1 cellular context compared by ENCODE assay signal in the genomic region with DNA sequence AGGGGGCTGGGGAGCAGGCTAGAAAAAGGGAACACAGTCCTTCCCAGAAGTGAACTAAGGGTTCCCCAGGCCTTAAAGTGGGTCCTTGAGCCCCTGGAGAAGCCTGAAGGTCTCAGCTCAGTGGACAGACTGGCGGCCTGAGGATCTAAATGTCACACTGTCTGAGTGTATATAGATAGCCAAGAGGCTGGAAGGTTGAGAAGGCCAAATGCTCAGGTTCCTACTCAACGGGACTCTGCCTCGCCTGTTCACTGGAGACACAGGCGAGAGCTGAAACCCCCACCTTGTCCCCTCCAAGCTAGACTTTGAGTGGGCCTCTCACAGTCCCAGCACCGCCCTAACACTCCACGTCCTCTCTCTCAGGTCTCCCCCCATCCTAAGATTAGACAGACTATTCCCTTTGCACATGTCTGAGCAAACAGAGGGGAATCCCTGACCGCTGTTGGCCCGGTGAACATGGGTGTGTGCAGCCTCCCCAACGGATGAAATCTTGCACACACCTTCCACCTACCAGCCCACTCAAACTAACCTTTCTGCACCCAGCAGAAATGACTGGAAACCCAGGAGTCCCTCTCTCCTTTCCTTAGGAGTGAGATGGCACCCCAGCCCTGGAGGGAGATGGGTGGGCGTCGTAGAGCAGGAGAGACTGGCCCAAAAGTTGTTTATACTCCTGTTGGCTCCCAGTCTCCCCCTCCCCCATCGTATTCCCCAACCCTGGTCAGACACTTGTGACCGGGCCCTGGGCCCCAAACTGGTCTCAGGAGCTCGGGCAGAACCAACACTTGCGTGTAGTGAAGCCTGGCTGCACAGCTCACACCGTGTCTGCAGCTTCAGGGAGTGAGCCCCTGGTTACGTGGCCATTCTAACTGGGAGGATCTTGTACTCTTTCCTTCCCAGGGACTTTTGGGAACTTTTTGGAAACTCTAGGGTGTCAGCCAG.
TF ChIP-seq lines count a peak whose summit lies in the region.

No MANE protein-coding gene starts in this region.

TF ChIP-seq in HepG2, 621 proteins besides CTCF, POLR2A, EP300 and RAD21 (continued from another document and continues in another):
- TF ChIP-seq ZFX (CRISPR knock-in tag; IDR thresholded peaks at IDR 0.05; ENCODE audit: low read depth) (peak; percentile 29; the same call in 1 of the 2 replicates), FOXA1 (IDR thresholded peaks at IDR 0.05) (no peak), FOXA1 (CRISPR knock-in tag; IDR thresholded peaks at IDR 0.05) (no peak), ZNF143 (CRISPR knock-in tag; IDR thresholded peaks at IDR 0.05) (no peak), PRPF4 (IDR thresholded peaks at IDR 0.05; ENCODE audit: low read depth, low read length, poor library complexity, severe bottlenecking) (no peak), ZC3H4 (CRISPR knock-in tag; IDR thresholded peaks at IDR 0.05; ENCODE audit: borderline replicate concordance) (no peak), ZNF292 (CRISPR knock-in tag; IDR thresholded peaks at IDR 0.05; ENCODE audit: borderline replicate concordance, low read depth) (0 out of 2 replicates have a peak, but pooled peaks have one; percentile 24), BRCA1 (CRISPR knock-in tag; IDR thresholded peaks at IDR 0.05) (no peak), SOX13 (IDR thresholded peaks at IDR 0.05) (0 out of 2 replicates have a peak, but pooled peaks have one; percentile 2), SOX13 (CRISPR knock-in tag; conservative IDR thresholded peaks at IDR 0.05 in 1 of 2, IDR thresholded peaks at IDR 0.05 in 1 of 2) (no peak), STAG1 (CRISPR knock-in tag; IDR thresholded peaks at IDR 0.05) (no peak), ARNT2 (CRISPR knock-in tag; IDR thresholded peaks at IDR 0.05; ENCODE audit: low read depth) (0 out of 2 replicates have a peak, but pooled peaks have one; percentile 6), ZNF510 (CRISPR knock-in tag; IDR thresholded peaks at IDR 0.05; ENCODE audit: low read depth) (no peak), CBX5 (CRISPR knock-in tag; IDR thresholded peaks at IDR 0.05; ENCODE audit: borderline replicate concordance) (0 out of 2 replicates have a peak, but pooled peaks have one; percentile 10), ZBTB38 (CRISPR knock-in tag; IDR thresholded peaks at IDR 0.05) (no peak), TSC22D2 (CRISPR knock-in tag; IDR thresholded peaks at IDR 0.05; ENCODE audit: borderline replicate concordance) (no peak), ZBTB8A (CRISPR knock-in tag; IDR thresholded peaks at IDR 0.05; ENCODE audit: borderline replicate concordance, low read depth) (no peak), ZSCAN25 (CRISPR knock-in tag; IDR thresholded peaks at IDR 0.05) (no peak), ZNF747 (CRISPR knock-in tag; IDR thresholded peaks at IDR 0.05; ENCODE audit: borderline replicate concordance) (peak; percentile 68; the same call in 1 of the 2 replicates), ZFY (CRISPR knock-in tag; IDR thresholded peaks at IDR 0.05) (0 out of 2 replicates have a peak, but pooled peaks have one; percentile 20), ZKSCAN8 (CRISPR knock-in tag; IDR thresholded peaks at IDR 0.05; ENCODE audit: borderline replicate concordance) (no peak), ZNF816 (CRISPR knock-in tag; IDR thresholded peaks at IDR 0.05; ENCODE audit: borderline replicate concordance) (no peak), IKZF4 (CRISPR knock-in tag; IDR thresholded peaks at IDR 0.05; ENCODE audit: borderline replicate concordance, low read depth, not compliant biosample characterization) (no peak), FOXK1 (CRISPR knock-in tag; IDR thresholded peaks at IDR 0.05; ENCODE audit: borderline replicate concordance, low read depth) (no peak)
- TF ChIP-seq, protein P1, sequence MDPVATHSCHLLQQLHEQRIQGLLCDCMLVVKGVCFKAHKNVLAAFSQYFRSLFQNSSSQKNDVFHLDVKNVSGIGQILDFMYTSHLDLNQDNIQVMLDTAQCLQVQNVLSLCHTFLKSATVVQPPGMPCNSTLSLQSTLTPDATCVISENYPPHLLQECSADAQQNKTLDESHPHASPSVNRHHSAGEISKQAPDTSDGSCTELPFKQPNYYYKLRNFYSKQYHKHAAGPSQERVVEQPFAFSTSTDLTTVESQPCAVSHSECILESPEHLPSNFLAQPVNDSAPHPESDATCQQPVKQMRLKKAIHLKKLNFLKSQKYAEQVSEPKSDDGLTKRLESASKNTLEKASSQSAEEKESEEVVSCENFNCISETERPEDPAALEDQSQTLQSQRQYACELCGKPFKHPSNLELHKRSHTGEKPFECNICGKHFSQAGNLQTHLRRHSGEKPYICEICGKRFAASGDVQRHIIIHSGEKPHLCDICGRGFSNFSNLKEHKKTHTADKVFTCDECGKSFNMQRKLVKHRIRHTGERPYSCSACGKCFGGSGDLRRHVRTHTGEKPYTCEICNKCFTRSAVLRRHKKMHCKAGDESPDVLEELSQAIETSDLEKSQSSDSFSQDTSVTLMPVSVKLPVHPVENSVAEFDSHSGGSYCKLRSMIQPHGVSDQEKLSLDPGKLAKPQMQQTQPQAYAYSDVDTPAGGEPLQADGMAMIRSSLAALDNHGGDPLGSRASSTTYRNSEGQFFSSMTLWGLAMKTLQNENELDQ (CRISPR knock-in tag; IDR thresholded peaks at IDR 0.05; ENCODE audit: borderline replicate concordance), result no peak
- TF ChIP-seq, protein P2, sequence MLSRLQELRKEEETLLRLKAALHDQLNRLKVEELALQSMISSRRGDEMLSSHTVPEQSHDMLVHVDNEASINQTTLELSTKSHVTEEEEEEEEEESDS (CRISPR knock-in tag; IDR thresholded peaks at IDR 0.05; ENCODE audit: borderline replicate concordance), result no peak
- TF ChIP-seq, protein P3, sequence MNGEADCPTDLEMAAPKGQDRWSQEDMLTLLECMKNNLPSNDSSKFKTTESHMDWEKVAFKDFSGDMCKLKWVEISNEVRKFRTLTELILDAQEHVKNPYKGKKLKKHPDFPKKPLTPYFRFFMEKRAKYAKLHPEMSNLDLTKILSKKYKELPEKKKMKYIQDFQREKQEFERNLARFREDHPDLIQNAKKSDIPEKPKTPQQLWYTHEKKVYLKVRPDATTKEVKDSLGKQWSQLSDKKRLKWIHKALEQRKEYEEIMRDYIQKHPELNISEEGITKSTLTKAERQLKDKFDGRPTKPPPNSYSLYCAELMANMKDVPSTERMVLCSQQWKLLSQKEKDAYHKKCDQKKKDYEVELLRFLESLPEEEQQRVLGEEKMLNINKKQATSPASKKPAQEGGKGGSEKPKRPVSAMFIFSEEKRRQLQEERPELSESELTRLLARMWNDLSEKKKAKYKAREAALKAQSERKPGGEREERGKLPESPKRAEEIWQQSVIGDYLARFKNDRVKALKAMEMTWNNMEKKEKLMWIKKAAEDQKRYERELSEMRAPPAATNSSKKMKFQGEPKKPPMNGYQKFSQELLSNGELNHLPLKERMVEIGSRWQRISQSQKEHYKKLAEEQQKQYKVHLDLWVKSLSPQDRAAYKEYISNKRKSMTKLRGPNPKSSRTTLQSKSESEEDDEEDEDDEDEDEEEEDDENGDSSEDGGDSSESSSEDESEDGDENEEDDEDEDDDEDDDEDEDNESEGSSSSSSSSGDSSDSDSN (CRISPR knock-in tag; IDR thresholded peaks at IDR 0.05), result peak; percentile 45
- TF ChIP-seq, protein P4, sequence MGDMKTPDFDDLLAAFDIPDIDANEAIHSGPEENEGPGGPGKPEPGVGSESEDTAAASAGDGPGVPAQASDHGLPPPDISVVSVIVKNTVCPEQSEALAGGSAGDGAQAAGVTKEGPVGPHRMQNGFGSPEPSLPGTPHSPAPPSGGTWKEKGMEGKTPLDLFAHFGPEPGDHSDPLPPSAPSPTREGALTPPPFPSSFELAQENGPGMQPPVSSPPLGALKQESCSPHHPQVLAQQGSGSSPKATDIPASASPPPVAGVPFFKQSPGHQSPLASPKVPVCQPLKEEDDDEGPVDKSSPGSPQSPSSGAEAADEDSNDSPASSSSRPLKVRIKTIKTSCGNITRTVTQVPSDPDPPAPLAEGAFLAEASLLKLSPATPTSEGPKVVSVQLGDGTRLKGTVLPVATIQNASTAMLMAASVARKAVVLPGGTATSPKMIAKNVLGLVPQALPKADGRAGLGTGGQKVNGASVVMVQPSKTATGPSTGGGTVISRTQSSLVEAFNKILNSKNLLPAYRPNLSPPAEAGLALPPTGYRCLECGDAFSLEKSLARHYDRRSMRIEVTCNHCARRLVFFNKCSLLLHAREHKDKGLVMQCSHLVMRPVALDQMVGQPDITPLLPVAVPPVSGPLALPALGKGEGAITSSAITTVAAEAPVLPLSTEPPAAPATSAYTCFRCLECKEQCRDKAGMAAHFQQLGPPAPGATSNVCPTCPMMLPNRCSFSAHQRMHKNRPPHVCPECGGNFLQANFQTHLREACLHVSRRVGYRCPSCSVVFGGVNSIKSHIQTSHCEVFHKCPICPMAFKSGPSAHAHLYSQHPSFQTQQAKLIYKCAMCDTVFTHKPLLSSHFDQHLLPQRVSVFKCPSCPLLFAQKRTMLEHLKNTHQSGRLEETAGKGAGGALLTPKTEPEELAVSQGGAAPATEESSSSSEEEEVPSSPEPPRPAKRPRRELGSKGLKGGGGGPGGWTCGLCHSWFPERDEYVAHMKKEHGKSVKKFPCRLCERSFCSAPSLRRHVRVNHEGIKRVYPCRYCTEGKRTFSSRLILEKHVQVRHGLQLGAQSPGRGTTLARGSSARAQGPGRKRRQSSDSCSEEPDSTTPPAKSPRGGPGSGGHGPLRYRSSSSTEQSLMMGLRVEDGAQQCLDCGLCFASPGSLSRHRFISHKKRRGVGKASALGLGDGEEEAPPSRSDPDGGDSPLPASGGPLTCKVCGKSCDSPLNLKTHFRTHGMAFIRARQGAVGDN (CRISPR knock-in tag; IDR thresholded peaks at IDR 0.05), result peak; percentile 48; the same call in 1 of the 2 replicates
- TF ChIP-seq, protein P5, sequence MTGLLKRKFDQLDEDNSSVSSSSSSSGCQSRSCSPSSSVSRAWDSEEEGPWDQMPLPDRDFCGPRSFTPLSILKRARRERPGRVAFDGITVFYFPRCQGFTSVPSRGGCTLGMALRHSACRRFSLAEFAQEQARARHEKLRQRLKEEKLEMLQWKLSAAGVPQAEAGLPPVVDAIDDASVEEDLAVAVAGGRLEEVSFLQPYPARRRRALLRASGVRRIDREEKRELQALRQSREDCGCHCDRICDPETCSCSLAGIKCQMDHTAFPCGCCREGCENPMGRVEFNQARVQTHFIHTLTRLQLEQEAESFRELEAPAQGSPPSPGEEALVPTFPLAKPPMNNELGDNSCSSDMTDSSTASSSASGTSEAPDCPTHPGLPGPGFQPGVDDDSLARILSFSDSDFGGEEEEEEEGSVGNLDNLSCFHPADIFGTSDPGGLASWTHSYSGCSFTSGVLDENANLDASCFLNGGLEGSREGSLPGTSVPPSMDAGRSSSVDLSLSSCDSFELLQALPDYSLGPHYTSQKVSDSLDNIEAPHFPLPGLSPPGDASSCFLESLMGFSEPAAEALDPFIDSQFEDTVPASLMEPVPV (CRISPR knock-in tag; IDR thresholded peaks at IDR 0.05), result no peak
- TF ChIP-seq, protein P6, sequence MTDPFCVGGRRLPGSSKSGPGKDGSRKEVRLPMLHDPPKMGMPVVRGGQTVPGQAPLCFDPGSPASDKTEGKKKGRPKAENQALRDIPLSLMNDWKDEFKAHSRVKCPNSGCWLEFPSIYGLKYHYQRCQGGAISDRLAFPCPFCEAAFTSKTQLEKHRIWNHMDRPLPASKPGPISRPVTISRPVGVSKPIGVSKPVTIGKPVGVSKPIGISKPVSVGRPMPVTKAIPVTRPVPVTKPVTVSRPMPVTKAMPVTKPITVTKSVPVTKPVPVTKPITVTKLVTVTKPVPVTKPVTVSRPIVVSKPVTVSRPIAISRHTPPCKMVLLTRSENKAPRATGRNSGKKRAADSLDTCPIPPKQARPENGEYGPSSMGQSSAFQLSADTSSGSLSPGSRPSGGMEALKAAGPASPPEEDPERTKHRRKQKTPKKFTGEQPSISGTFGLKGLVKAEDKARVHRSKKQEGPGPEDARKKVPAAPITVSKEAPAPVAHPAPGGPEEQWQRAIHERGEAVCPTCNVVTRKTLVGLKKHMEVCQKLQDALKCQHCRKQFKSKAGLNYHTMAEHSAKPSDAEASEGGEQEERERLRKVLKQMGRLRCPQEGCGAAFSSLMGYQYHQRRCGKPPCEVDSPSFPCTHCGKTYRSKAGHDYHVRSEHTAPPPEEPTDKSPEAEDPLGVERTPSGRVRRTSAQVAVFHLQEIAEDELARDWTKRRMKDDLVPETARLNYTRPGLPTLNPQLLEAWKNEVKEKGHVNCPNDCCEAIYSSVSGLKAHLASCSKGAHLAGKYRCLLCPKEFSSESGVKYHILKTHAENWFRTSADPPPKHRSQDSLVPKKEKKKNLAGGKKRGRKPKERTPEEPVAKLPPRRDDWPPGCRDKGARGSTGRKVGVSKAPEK (CRISPR knock-in tag; IDR thresholded peaks at IDR 0.05; ENCODE audit: borderline replicate concordance), result 0 out of 2 replicates have a peak, but pooled peaks have one; percentile 56
- TF ChIP-seq, protein P7, sequence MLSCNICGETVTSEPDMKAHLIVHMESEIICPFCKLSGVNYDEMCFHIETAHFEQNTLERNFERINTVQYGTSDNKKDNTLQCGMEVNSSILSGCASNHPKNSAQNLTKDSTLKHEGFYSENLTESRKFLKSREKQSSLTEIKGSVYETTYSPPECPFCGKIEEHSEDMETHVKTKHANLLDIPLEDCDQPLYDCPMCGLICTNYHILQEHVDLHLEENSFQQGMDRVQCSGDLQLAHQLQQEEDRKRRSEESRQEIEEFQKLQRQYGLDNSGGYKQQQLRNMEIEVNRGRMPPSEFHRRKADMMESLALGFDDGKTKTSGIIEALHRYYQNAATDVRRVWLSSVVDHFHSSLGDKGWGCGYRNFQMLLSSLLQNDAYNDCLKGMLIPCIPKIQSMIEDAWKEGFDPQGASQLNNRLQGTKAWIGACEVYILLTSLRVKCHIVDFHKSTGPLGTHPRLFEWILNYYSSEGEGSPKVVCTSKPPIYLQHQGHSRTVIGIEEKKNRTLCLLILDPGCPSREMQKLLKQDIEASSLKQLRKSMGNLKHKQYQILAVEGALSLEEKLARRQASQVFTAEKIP (CRISPR knock-in tag; IDR thresholded peaks at IDR 0.05; ENCODE audit: borderline replicate concordance), result no peak
- TF ChIP-seq, protein P8, sequence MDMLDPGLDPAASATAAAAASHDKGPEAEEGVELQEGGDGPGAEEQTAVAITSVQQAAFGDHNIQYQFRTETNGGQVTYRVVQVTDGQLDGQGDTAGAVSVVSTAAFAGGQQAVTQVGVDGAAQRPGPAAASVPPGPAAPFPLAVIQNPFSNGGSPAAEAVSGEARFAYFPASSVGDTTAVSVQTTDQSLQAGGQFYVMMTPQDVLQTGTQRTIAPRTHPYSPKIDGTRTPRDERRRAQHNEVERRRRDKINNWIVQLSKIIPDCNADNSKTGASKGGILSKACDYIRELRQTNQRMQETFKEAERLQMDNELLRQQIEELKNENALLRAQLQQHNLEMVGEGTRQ (IDR thresholded peaks at IDR 0.05; ENCODE audit: low read depth, low read length), result no peak
- TF ChIP-seq, protein P8 (CRISPR knock-in tag; IDR thresholded peaks at IDR 0.05; ENCODE audit: borderline replicate concordance), result 0 out of 2 replicates have a peak, but pooled peaks have one; percentile 3
- TF ChIP-seq, protein P9, sequence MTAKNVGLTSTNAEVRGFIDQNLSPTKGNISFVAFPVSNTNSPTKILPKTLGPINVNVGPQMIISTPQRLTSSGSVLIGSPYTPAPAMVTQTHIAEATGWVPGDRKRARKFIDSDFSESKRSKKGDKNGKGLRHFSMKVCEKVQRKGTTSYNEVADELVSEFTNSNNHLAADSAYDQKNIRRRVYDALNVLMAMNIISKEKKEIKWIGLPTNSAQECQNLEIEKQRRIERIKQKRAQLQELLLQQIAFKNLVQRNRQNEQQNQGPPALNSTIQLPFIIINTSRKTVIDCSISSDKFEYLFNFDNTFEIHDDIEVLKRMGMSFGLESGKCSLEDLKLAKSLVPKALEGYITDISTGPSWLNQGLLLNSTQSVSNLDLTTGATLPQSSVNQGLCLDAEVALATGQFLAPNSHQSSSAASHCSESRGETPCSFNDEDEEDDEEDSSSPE (CRISPR knock-in tag; IDR thresholded peaks at IDR 0.05), result no peak
